In the genomic region with DNA sequence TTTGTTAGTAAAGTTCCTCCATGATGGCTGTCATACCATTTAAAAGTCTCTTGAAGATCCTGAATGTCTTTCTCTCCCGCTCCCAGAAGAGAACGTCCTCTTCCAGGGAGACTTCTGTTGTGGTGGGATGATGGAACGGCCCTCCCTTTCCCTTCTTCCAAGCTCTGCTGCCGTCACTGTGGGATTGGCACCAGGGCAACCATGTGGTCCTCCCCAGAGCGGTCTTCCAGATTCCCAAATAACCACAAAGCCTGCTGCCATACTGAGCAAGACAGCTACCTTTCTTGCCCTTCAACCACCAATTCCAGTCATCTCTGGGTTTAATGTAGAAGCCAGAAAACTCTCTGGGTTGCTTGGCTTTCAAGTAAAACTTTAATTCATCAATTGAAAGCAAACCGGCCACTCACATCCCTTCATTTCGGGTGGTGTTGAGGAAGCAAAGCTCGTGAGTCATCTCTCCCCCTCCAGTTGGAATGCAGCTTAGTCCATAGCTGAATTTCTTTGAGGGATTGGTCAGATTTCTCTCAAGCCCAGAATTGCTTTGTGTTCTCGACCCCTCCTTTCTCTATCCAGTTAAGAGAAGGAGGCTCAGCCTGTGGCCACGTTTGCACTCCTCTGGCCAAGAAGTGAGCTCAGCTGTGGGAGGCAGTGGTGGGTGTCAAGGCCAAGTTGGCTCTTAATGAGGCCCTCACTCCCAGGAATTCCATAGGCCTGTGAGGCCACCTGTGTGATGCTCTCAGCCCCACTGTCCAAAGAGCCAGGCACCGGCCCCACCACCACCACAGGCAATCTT, we compare ENCODE assay signal across 9 cellular contexts.
DNase-seq lines count a peak whose midpoint lies in the region; ATAC-seq and TF ChIP-seq lines count a peak whose summit lies in the region.
"Had no signal": no experiment of that assay in that cellular context is flagged by ENCODE, and none has a peak within 500 bp of the region (broad histone marks: within the 10 kb centered on the region; RNA-seq: fewer than 3 reads in every experiment).

No MANE protein-coding gene starts in this region.

- peaks cover 17% of the 10 kb centered on the region for H3K4me1 ChIP-seq in ACC112 (ENCODE audit: control insufficient read depth, insufficient read depth, low read length, unreplicated experiment)
- H3K4me1 ChIP-seq in muscle layer of duodenum (ENCODE audit: control insufficient read depth in 1 of 2, insufficient read depth in 2 of 2, low read length in 2 of 2): no peaks in the 10 kb centered on the region

- H2AFZ ChIP-seq in ACC112 (ENCODE audit: low read length, unreplicated experiment): no peak overlapping the region

- H3K36me3 ChIP-seq in ACC112 (ENCODE audit: insufficient read depth, low read length): no peaks in the 10 kb centered on the region
- no peaks in the 10 kb centered on the region for H3K36me3 ChIP-seq in muscle layer of duodenum (ENCODE audit: control insufficient read depth in 1 of 2, insufficient read depth in 2 of 2, low read length in 2 of 2)
- H3K36me3 ChIP-seq: BLaER1 had no signal

- H3K4me3 ChIP-seq in ACC112 (ENCODE audit: low read depth, low read length) (0 out of 2 replicates have a peak overlapping the region, but pooled peaks have one; percentile 20), choroid plexus epithelial cell (ENCODE audit: low read depth, low read length) (no peak overlapping the region), muscle layer of duodenum (ENCODE audit: low read depth in 1 of 2, low read length in 2 of 2) (no peak overlapping the region)
- H3K4me3 ChIP-seq: BLaER1 had no signal

- ATAC-seq in HG02870 (IDR thresholded peaks at IDR 0.05; ENCODE audit: unreplicated experiment): no peak

- H3K9me3 ChIP-seq in muscle layer of duodenum (ENCODE audit: control insufficient read depth in 1 of 2, low read length in 2 of 2): no peaks in the 10 kb centered on the region
- H3K9me3 ChIP-seq: BLaER1 had no signal

- no peaks in the 10 kb centered on the region for H3K79me2 ChIP-seq in ACC112 (ENCODE audit: control insufficient read depth, insufficient read depth, low read length, unreplicated experiment)

- DNase-seq in HS-27A (ENCODE audit: low read depth): peak; percentile 91
- DNase-seq in choroid plexus epithelial cell (ENCODE audit: low read depth): peak; percentile 85
- no peak for DNase-seq in activated CD4-positive, CD25-positive, alpha-beta regulatory T cell (lab: John Stamatoyannopoulos, UW)
- no peak for DNase-seq in NCI-H1417 (lab: John Stamatoyannopoulos, UW)
- no peak for DNase-seq in caudate nucleus (lab: John Stamatoyannopoulos, UW)

- H3K27ac ChIP-seq in ACC112 (ENCODE audit: low read depth, low read length) (no peak overlapping the region), muscle layer of duodenum (ENCODE audit: low read length) (peak overlapping the region; percentile 2), caudate nucleus (ENCODE audit: low read depth, low read length) (no peak overlapping the region)
- H3K27ac ChIP-seq: BLaER1 had no signal

- H3K27me3 ChIP-seq in ACC112 (ENCODE audit: insufficient read depth, low read length): peaks cover 6% of the 10 kb centered on the region; the same call in 1 of the 2 replicates
- H3K27me3 ChIP-seq in muscle layer of duodenum (ENCODE audit: low read depth, low read length): no peaks in the 10 kb centered on the region
- H3K27me3 ChIP-seq: BLaER1 had no signal

- TF ChIP-seq CTCF in choroid plexus epithelial cell (conservative IDR thresholded peaks at IDR 0.05; ENCODE audit: low read depth, low read length): no peak

Comparison
In these comparisons a context has a peak if more than half of its experiments do, and no peak if none do; other contexts are left out.
1. DNase-seq: peak in HS-27A (single experiment) and choroid plexus epithelial cell (single experiment); none in activated CD4-positive, CD25-positive, alpha-beta regulatory T cell (0 of 4), NCI-H1417 (0 of 3) and caudate nucleus (0 of 61).